ENCODE assay signal across 8 cellular contexts in the genomic region with DNA sequence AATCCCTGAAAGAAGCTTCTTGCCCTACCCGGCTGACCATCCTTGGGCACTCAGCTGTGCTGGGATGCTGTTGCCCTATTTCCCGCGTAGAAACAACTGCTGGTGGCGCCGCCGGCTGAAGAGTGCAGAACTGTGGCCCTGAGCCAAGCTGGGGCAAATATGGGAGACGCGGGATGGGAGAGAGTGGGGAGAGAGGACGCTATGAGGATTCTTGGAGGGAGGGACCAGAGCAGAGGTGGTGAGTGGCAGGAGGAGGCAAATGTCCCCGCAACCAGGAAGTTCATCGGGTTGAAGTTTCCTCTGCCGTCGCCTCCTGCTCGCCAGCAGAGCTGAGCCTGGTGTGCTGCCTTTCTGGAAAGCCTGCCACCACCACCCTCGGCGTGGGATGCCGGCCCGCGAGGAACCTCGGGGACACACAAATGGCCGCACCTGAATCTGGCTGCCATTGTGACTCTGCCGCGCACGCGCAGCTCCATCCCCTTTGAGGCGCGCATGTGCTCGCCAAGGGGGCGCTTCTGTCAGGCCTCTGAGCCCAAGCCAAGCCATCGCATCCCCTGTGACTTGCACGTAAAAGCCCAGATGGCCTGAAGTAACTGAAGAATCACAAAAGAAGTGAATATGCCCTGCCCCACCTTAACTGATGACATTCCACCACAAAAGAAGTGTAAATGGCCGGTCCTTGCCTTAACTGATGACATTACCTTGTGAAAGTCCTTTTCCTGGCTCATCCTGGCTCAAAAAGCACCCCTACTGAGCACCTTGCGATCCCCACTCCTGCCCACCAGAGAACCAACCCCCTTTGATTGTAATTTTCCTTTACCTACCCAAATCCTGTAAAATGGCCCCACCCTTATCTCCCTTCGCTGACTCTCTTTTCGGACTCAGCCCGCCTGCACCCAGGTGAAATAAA. TPM values are rescaled to one million over a fixed set of nuclear protein-coding genes. Genes with fewer than 3 reads are reported as not detected.
DNase-seq lines count a peak whose midpoint lies in the region; ATAC-seq and TF ChIP-seq lines count a peak whose summit lies in the region.
"Not testable (repeated sequence)": the region's sequence is repeated elsewhere in the genome, so short reads cannot be mapped to it uniquely, and the experiment has no call there.

No MANE protein-coding gene starts in this region.

- TF ChIP-seq EP300 in upper lobe of left lung (IDR thresholded peaks at IDR 0.05) = not testable (repeated sequence)

- peak overlapping the region; percentile 60 for H3K27ac ChIP-seq in mesodermal cell (ENCODE audit: low read depth, low read length, severe bottlenecking)
- peak overlapping the region in 2 of 4 donors; percentile 48 to 49 for H3K27ac ChIP-seq in upper lobe of left lung

- not testable (repeated sequence) for H3K9me3 ChIP-seq in mesodermal cell (ENCODE audit: control insufficient read depth, low read length); upper lobe of left lung

- H3K36me3 ChIP-seq in mesodermal cell (ENCODE audit: control insufficient read depth, insufficient read depth, low read length) (peaks cover 36% of the 10 kb centered on the region), upper lobe of left lung (peaks cover 0 to 57% (median 17%) of the 10 kb centered on the region in 4 donors)

- 14 to 18% methylated on average over 31 of the region's 36 CpGs for WGBS in mesodermal cell (ENCODE audit: insufficient coverage in 2 of 2), 2 experiments
- 23 to 73% methylated on average over 20 to 36 of the region's 36 CpGs for WGBS in upper lobe of left lung, 2 donors

- H3K4me3 ChIP-seq in fibroblast of the aortic adventitia (ENCODE audit: low read depth, low read length) (peak overlapping the region; percentile 33), mesodermal cell (ENCODE audit: extremely low read depth, insufficient read depth, low read length, poor library complexity, severe bottlenecking) (peak overlapping the region; percentile 38), upper lobe of left lung (peak overlapping the region in 3 of 4 donors; percentile 34 to 42 (median 41))

- DNase-seq in activated CD4-positive, alpha-beta T cell treated with anti-CD3 and anti-CD28 coated beads for 24 hours (ENCODE audit: low read depth in 2 of 2) = peak; percentile 31 to 34
- DNase-seq in anterior cingulate cortex (lab: John Stamatoyannopoulos, UW) (peak in 35 of 58 donors; percentile 4 to 60 (median 24)), upper lobe of left lung (peak; percentile 40 to 88)
- DNase-seq in fibroblast of the aortic adventitia (ENCODE audit: low read depth) = not testable (repeated sequence)
- peak; percentile 50 for DNase-seq in stimulated activated CD4-positive, alpha-beta T cell treated with anti-CD3 and anti-CD28 coated beads, Interleukin-12 subunit alpha, Interleukin-12 subunit beta, amount 100 ng/mL, for 4 hours

- H3K27me3 ChIP-seq in upper lobe of left lung = not testable (repeated sequence)

- ATAC-seq in GM18505 (IDR thresholded peaks at IDR 0.05; ENCODE audit: unreplicated experiment) = not testable (repeated sequence)
- ATAC-seq in HG03175 (IDR thresholded peaks at IDR 0.05; ENCODE audit: unreplicated experiment) (peak; percentile 78), upper lobe of left lung (ENCODE audit: low FRiP score in 2 of 2) (peak; percentile 54 to 57)

- TF ChIP-seq CTCF in fibroblast of the aortic adventitia (IDR thresholded peaks at IDR 0.05; ENCODE audit: insufficient read depth, low read length); upper lobe of left lung (IDR thresholded peaks at IDR 0.05): not testable (repeated sequence)

- H3K4me1 ChIP-seq in mesodermal cell (ENCODE audit: control insufficient read depth, insufficient read depth, low read length, poor library complexity, severe bottlenecking) (peaks cover 23% of the 10 kb centered on the region), upper lobe of left lung (peaks cover 0 to 19% (median 9%) of the 10 kb centered on the region in 4 donors)

- peak; percentile 46 for TF ChIP-seq POLR2A in GM18505 (IDR thresholded peaks at IDR 0.05; ENCODE audit: borderline replicate concordance, extremely low read depth, insufficient read depth, insufficient read length)
- TF ChIP-seq POLR2A in upper lobe of left lung (IDR thresholded peaks at IDR 0.05) = not testable (repeated sequence)

RNA-seq across cellular contexts. Expression of gene ACSM6, which starts 36.9 kb away (rescaled TPM):
- total RNA-seq in fibroblast of the aortic adventitia (ENCODE audit: low replicate concordance) (not detected in 2 replicates), upper lobe of left lung (not detected)
- not detected for polyA plus RNA-seq in mesodermal cell (2013, experiment 1 of 2)
- not detected for polyA plus RNA-seq in mesodermal cell (2013, experiment 2 of 2)

RNA-seq across cellular contexts. Expression of gene PDLIM1, which starts 59.9 kb away (rescaled TPM):
- 13.5 and 30.0 TPM in 2 replicates for total RNA-seq in fibroblast of the aortic adventitia (ENCODE audit: low replicate concordance)
- 168 TPM for polyA plus RNA-seq in mesodermal cell (2013, experiment 1 of 2)
- polyA plus RNA-seq in mesodermal cell (2013, experiment 2 of 2) = 163 TPM
- total RNA-seq in upper lobe of left lung = 100 to 1,000 TPM in 5 of 6 donors, 10 to 100 TPM in 1; 78.6 to 239 (median 178) TPM
